Comparison of ENCODE assay signal across 1 cellular context in the genomic region with DNA sequence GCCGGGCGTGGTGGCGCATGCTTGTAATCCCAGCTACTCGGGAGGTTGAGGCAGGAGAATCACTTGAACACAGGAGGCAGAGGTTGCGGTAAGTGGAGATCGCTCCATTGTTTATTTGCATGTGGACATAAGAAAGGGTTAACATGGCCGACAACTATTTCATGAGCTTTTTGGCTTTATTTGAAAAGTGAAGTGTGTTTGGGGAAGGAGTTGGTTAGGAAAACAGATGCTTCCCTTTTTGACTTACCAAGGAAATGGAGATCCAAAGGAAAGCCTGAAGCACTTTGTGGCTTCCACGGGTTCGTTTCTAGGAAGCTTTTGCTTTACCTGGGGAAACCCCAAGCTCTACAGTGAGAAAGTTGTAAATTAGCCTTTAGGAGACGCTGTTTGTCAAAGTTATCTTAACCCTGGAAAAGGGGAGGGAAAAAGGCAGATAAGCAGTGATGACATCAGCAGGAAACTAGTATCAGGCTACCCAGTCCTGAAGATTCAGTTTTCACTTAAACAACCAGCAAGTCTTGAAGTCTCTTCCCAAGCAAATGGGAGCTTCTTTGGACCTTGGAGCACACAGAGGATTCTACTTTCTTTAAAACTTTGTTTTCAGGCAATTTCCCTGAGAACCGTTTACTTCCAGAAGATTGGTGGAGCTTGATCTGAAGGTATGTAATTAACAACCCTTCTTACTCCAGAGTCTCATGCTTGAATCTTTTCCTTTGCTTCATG.
TF ChIP-seq lines count a peak whose summit lies in the region.

A gene with protein sequence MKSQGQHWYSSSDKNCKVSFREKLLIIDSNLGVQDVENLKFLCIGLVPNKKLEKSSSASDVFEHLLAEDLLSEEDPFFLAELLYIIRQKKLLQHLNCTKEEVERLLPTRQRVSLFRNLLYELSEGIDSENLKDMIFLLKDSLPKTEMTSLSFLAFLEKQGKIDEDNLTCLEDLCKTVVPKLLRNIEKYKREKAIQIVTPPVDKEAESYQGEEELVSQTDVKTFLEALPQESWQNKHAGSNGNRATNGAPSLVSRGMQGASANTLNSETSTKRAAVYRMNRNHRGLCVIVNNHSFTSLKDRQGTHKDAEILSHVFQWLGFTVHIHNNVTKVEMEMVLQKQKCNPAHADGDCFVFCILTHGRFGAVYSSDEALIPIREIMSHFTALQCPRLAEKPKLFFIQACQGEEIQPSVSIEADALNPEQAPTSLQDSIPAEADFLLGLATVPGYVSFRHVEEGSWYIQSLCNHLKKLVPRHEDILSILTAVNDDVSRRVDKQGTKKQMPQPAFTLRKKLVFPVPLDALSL (plus strand): TSS at position 492 of the 723 bp plus-strand sequence. CDS start 2,637 bp downstream, outside the sequence.

TF ChIP-seq in HepG2, 621 proteins besides CTCF, POLR2A, EP300 and RAD21 (continued from another document and continues in another):
- TF ChIP-seq RERE (CRISPR knock-in tag; IDR thresholded peaks at IDR 0.05; ENCODE audit: low read depth) (no peak), RARA (CRISPR knock-in tag; IDR thresholded peaks at IDR 0.05) (0 out of 2 replicates have a peak, but pooled peaks have one; percentile 11), STAT5B (CRISPR knock-in tag; IDR thresholded peaks at IDR 0.05) (no peak), SATB2 (CRISPR knock-in tag; IDR thresholded peaks at IDR 0.05) (0 out of 2 replicates have a peak, but pooled peaks have one; percentile 31), REL (CRISPR knock-in tag; conservative IDR thresholded peaks at IDR 0.05) (no peak), ZMYM3 (CRISPR knock-in tag; IDR thresholded peaks at IDR 0.05) (peak; percentile 89), CCDC6 (CRISPR knock-in tag; IDR thresholded peaks at IDR 0.05) (no peak), ATF6 (CRISPR knock-in tag; conservative IDR thresholded peaks at IDR 0.05) (0 out of 2 replicates have a peak, but pooled peaks have one; percentile 34), SOX6 (IDR thresholded peaks at IDR 0.05) (no peak), SOX6 (CRISPR knock-in tag; IDR thresholded peaks at IDR 0.05) (peak; percentile 69), POLR2AphosphoS5 (IDR thresholded peaks at IDR 0.05; ENCODE audit: low read depth, low read length) (peak; percentile 97), DPF2 (CRISPR knock-in tag; IDR thresholded peaks at IDR 0.05; ENCODE audit: borderline replicate concordance, low read depth) (no peak), MAF1 (CRISPR knock-in tag; IDR thresholded peaks at IDR 0.05; ENCODE audit: borderline replicate concordance) (peak; percentile 43; the same call in 1 of the 2 replicates), BHLHE40 (IDR thresholded peaks at IDR 0.05; ENCODE audit: low read length) (no peak), ERF (CRISPR knock-in tag; IDR thresholded peaks at IDR 0.05) (peak; percentile 84), MED13 (CRISPR knock-in tag; IDR thresholded peaks at IDR 0.05) (no peak), ZSCAN31 (CRISPR knock-in tag; IDR thresholded peaks at IDR 0.05; ENCODE audit: low read depth) (peak; percentile 85), ARID2 (CRISPR knock-in tag; IDR thresholded peaks at IDR 0.05; ENCODE audit: borderline replicate concordance) (no peak), SRSF4 (IDR thresholded peaks at IDR 0.05; ENCODE audit: low read depth, low read length, poor library complexity, severe bottlenecking) (no peak), KDM2A (CRISPR knock-in tag; IDR thresholded peaks at IDR 0.05; ENCODE audit: borderline replicate concordance, low read depth) (no peak), ATF4 (CRISPR knock-in tag; IDR thresholded peaks at IDR 0.05) (peak in 1 of 2 experiments; percentile 83; a peak in 2 of 4 replicates), KLF16 (CRISPR knock-in tag; IDR thresholded peaks at IDR 0.05) (peak in 1 of 2 experiments; percentile 78; a peak in 1 of 4 replicates), ZNF605 (CRISPR knock-in tag; IDR thresholded peaks at IDR 0.05) (peak; percentile 96), REXO4 (CRISPR knock-in tag; IDR thresholded peaks at IDR 0.05; ENCODE audit: borderline replicate concordance) (no peak), ZBTB46 (CRISPR knock-in tag; IDR thresholded peaks at IDR 0.05; ENCODE audit: borderline replicate concordance) (no peak), ATF7 (IDR thresholded peaks at IDR 0.05) (peak; percentile 68), ATF7 (CRISPR knock-in tag; IDR thresholded peaks at IDR 0.05) (no peak; the same call in 1 of the 2 replicates)
- TF ChIP-seq, protein P1, sequence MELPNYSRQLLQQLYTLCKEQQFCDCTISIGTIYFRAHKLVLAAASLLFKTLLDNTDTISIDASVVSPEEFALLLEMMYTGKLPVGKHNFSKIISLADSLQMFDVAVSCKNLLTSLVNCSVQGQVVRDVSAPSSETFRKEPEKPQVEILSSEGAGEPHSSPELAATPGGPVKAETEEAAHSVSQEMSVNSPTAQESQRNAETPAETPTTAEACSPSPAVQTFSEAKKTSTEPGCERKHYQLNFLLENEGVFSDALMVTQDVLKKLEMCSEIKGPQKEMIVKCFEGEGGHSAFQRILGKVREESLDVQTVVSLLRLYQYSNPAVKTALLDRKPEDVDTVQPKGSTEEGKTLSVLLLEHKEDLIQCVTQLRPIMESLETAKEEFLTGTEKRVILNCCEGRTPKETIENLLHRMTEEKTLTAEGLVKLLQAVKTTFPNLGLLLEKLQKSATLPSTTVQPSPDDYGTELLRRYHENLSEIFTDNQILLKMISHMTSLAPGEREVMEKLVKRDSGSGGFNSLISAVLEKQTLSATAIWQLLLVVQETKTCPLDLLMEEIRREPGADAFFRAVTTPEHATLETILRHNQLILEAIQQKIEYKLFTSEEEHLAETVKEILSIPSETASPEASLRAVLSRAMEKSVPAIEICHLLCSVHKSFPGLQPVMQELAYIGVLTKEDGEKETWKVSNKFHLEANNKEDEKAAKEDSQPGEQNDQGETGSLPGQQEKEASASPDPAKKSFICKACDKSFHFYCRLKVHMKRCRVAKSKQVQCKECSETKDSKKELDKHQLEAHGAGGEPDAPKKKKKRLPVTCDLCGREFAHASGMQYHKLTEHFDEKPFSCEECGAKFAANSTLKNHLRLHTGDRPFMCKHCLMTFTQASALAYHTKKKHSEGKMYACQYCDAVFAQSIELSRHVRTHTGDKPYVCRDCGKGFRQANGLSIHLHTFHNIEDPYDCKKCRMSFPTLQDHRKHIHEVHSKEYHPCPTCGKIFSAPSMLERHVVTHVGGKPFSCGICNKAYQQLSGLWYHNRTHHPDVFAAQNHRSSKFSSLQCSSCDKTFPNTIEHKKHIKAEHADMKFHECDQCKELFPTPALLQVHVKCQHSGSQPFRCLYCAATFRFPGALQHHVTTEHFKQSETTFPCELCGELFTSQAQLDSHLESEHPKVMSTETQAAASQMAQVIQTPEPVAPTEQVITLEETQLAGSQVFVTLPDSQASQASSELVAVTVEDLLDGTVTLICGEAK (IDR thresholded peaks at IDR 0.05), result no peak
- TF ChIP-seq, protein P1 (CRISPR knock-in tag; IDR thresholded peaks at IDR 0.05), result no peak; the same call in 1 of the 2 replicates
- TF ChIP-seq, protein P2, sequence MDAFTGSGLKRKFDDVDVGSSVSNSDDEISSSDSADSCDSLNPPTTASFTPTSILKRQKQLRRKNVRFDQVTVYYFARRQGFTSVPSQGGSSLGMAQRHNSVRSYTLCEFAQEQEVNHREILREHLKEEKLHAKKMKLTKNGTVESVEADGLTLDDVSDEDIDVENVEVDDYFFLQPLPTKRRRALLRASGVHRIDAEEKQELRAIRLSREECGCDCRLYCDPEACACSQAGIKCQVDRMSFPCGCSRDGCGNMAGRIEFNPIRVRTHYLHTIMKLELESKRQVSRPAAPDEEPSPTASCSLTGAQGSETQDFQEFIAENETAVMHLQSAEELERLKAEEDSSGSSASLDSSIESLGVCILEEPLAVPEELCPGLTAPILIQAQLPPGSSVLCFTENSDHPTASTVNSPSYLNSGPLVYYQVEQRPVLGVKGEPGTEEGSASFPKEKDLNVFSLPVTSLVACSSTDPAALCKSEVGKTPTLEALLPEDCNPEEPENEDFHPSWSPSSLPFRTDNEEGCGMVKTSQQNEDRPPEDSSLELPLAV (CRISPR knock-in tag; conservative IDR thresholded peaks at IDR 0.05; ENCODE audit: low read depth), result no peak
